In the genomic region with DNA sequence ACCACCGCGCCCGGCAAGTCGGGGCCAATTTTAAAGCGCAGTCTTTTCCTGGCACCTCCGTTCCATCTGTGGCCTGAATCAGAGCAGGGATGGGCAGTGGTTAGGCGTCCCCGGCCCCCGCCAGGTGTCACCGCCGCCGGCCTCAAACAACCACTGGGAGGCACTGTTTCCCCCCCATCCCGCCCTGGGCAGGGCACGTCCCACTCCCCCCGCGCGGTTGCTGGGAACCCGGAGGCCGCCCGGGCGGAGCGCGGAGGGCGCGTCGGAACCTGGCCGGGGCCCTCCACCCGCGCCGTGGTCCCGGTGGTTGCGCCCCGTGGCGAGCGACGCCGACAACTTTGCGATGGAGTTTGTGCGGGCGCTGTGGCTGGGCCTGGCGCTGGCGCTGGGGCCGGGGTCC, we compare ENCODE assay signal across 8 cellular contexts. TPM values are rescaled to one million over a fixed set of nuclear protein-coding genes. Genes with fewer than 3 reads are reported as not detected.
DNase-seq lines count a peak whose midpoint lies in the region; ATAC-seq, FAIRE-seq and TF ChIP-seq lines count a peak whose summit lies in the region.

Gene GRIN3B (plus strand): TSS at position 325 of the 400 bp plus-strand sequence. CDS start 19 bp downstream, at position 344.

- no peaks in the 10 kb centered on the region for H3K79me2 ChIP-seq in endothelial cell of umbilical vein (ENCODE audit: control insufficient read depth, insufficient read depth, low read length)

- H4K20me1 ChIP-seq in endothelial cell of umbilical vein (replicated peaks; ENCODE audit: control insufficient read depth, extremely low read depth, insufficient read depth, low read length), result no peaks in the 10 kb centered on the region

- ATAC-seq in HG02852 (IDR thresholded peaks at IDR 0.05; ENCODE audit: unreplicated experiment) (no peak), GM19455 (IDR thresholded peaks at IDR 0.05; ENCODE audit: unreplicated experiment) (no peak), HG03175 (IDR thresholded peaks at IDR 0.05; ENCODE audit: unreplicated experiment) (no peak)

- dilution Hi-C loops in endothelial cell of umbilical vein (cut with MboI; ENCODE audit: extremely low pct_ligation_motif_present, low sequenced_read_pairs), result no loop called here

- H3K36me3 ChIP-seq in endothelial cell of umbilical vein (ENCODE audit: control insufficient read depth in 2 of 2, extremely low read depth in 1 of 2, insufficient read depth in 2 of 2, low read length in 2 of 2) (no peaks in the 10 kb centered on the region), neuron (ENCODE audit: insufficient read depth, low read length) (peaks cover 4% of the 10 kb centered on the region)

- POLR2A ChIA-PET in endothelial cell of umbilical vein (lab: Charles Lee), result no interaction called here

- H3K4me1 ChIP-seq in endothelial cell of umbilical vein (ENCODE audit: control insufficient read depth, extremely low read depth, insufficient read depth, low read length) (no peaks in the 10 kb centered on the region), neuron (ENCODE audit: insufficient read depth, low read length) (peaks cover 9% of the 10 kb centered on the region)

- TF ChIP-seq POLR2A in endothelial cell of umbilical vein (IDR thresholded peaks at IDR 0.05; ENCODE audit: low read depth, low read length), result no peak

- peak; percentile 15 to 69 for TF ChIP-seq CTCF in endothelial cell of umbilical vein (IDR thresholded peaks at IDR 0.05; ENCODE audit: extremely low read depth in 1 of 2, insufficient read depth in 1 of 2, low read depth in 1 of 2, low read length in 2 of 2)

- no peaks in the 10 kb centered on the region for H3K9me1 ChIP-seq in endothelial cell of umbilical vein (replicated peaks; ENCODE audit: control insufficient read depth, extremely low read depth, insufficient read depth, low read length)

- DNase-seq in ELR (ENCODE audit: low read depth) (peak; percentile 60), MV-4-11 (lab: John Stamatoyannopoulos, UW) (peak; percentile 19), endothelial cell of umbilical vein (ENCODE audit: low read depth, low spot score) (peak; percentile 34)
- DNase-seq in activated CD8-positive, alpha-beta memory T cell treated with anti-CD3 and anti-CD28 coated beads for 24 hours, result peak; percentile 84

- CTCF ChIA-PET in endothelial cell of umbilical vein (lab: Charles Lee), result interaction anchor here (1.4 kb wide), 1 partner anchor 37 kb away, joined by 5 read pairs; no protein-coding TSS in a partner anchor

- H3K9me3 ChIP-seq in endothelial cell of umbilical vein (replicated peaks; ENCODE audit: control insufficient read depth, insufficient read depth, low read length), result no peaks in the 10 kb centered on the region
- no peaks in the 10 kb centered on the region for H3K9me3 ChIP-seq in neuron (ENCODE audit: low read length)

- H3K27me3 ChIP-seq in endothelial cell of umbilical vein (ENCODE audit: control insufficient read depth in 2 of 2, insufficient read depth in 2 of 2, low read length in 2 of 2) (peaks cover 20 to 27% of the 10 kb centered on the region in 2 experiments), neuron (ENCODE audit: insufficient read depth, low read length) (peaks cover 20% of the 10 kb centered on the region)

- no peak within 1 kb of the TSS for H2AFZ ChIP-seq in endothelial cell of umbilical vein (ENCODE audit: low read depth, low read length)
- no peak within 1 kb of the TSS for H2AFZ ChIP-seq in neuron (ENCODE audit: low read depth, low read length)

- H3K9ac ChIP-seq in endothelial cell of umbilical vein (replicated peaks; ENCODE audit: extremely low read depth, insufficient read depth, low read length), result no peak within 1 kb of the TSS

- no peak within 1 kb of the TSS for H3K27ac ChIP-seq in endothelial cell of umbilical vein (ENCODE audit: insufficient read depth, low read depth, low read length)

- BruUV-seq in endothelial cell of umbilical vein (replicated peaks; lab: Mats Ljungman, UMichigan), result no TSS peak

- intact Hi-C loops in endothelial cell of umbilical vein (cut with micrococcal nuclease), result loop anchor here (2.0 kb wide), 1 partner anchor 21 kb away; the partner anchor contains the start of genes RNU6-2 and TMEM259

- no peak within 1 kb of the TSS for H3K4me2 ChIP-seq in endothelial cell of umbilical vein (ENCODE audit: insufficient read depth, low read length)

- peak within 1 kb of the TSS in 1 of 3 experiments; percentile 0 for H3K4me3 ChIP-seq in endothelial cell of umbilical vein (replicated peaks in 1 of 3; ENCODE audit: insufficient read depth in 1 of 3, low read depth in 1 of 3, low read length in 3 of 3)
- peak within 1 kb of the TSS; percentile 39 for H3K4me3 ChIP-seq in neuron (ENCODE audit: low read length)

- no peak for FAIRE-seq in endothelial cell of umbilical vein (lab: Jason Lieb, UNC)

TF ChIP-seq in endothelial cell of umbilical vein, 7 proteins besides CTCF, POLR2A, EP300 and RAD21:
- TF ChIP-seq POLR2AphosphoS5 (IDR thresholded peaks at IDR 0.05; ENCODE audit: insufficient read depth, low read depth, low read length) (peak; percentile 20), MYC (IDR thresholded peaks at IDR 0.05; ENCODE audit: low read depth, low read length) (no peak)

RNA-seq across cellular contexts. Expression of gene GRIN3B, which starts in this region (rescaled TPM):
- total RNA-seq in endothelial cell of umbilical vein, result 0.69 and 0.82 TPM in 2 replicates
- 0.43 and 0.81 TPM in 2 replicates for polyA plus RNA-seq in endothelial cell of umbilical vein
- 0.27 and 0.28 TPM in 2 replicates for polyA plus RNA-seq in endothelial cell of umbilical vein (2011; cell fraction: cytosol; rRNA removed)
- 0.77 and 1.1 TPM in 2 replicates for polyA plus RNA-seq in endothelial cell of umbilical vein (2011; cell fraction: nucleus; rRNA removed)
- 0.52 and 1.3 TPM in 2 replicates for polyA plus RNA-seq in endothelial cell of umbilical vein (2012)
- 0.13 and 0.22 TPM in 2 replicates for polyA minus RNA-seq in endothelial cell of umbilical vein
- polyA minus RNA-seq in endothelial cell of umbilical vein (2011; cell fraction: cytosol; rRNA and poly(A)+ RNA removed), result not detected
- polyA minus RNA-seq in endothelial cell of umbilical vein (2011; cell fraction: nucleus; rRNA and poly(A)+ RNA removed), result 0.34 TPM in 1 of 2 replicates, not detected in the other

Comparison
In these comparisons a context has a peak if more than half of its experiments do, and no peak if none do; other contexts are left out.
1. DNase-seq: peak in every context shown above with its lines; median percentile 84 in activated CD8-positive, alpha-beta memory T cell treated with anti-CD3 and anti-CD28 coated beads for 24 hours; 60 in ELR; 34 in endothelial cell of umbilical vein; 19 in MV-4-11.